13 cellular contexts compared by ENCODE assay signal in genomic region chr10:90560331-90560730, GRCh38.
DNase-seq lines count a peak whose midpoint lies in the region; ATAC-seq and TF ChIP-seq lines count a peak whose summit lies in the region.
"Had no signal": no experiment of that assay in that cellular context is flagged by ENCODE, and none has a peak within 500 bp of the region (broad histone marks: within the 10 kb centered on the region; RNA-seq: fewer than 3 reads in every experiment).

No MANE protein-coding gene starts in this region.

- DNase-seq in M059J (ENCODE audit: low read depth) (peak; percentile 52), SW480 (ENCODE audit: low spot score) (peak; percentile 4), fibroblast of peridontal ligament (ENCODE audit: extremely low read depth) (peak; percentile 23), smooth muscle cell (lab: John Stamatoyannopoulos, UW; ENCODE audit: unreplicated experiment) (no peak), left ventricle myocardium inferior (no peak), NCI-H1105 treated with DMSO at 0.1 percent for 48 hours (lab: John Stamatoyannopoulos, UW) (no peak), left lobe of liver (ENCODE audit: low spot score) (no peak)
- DNase-seq: Caco-2; CD8-positive, alpha-beta T cell; DMS53; GF-D8; IMR-90 had no signal

- ATAC-seq in left lobe of liver, result no peak
- ATAC-seq: A549; CD8-positive, alpha-beta T cell had no signal

- no peak overlapping the region for H3K9ac ChIP-seq in smooth muscle cell (ENCODE audit: low read depth)

- H3K4me1 ChIP-seq in smooth muscle cell (ENCODE audit: low read depth), result peaks cover 6% of the 10 kb centered on the region
- H3K4me1 ChIP-seq in left ventricle myocardium inferior, result no peaks in the 10 kb centered on the region
- H3K4me1 ChIP-seq: A549, Caco-2 had no signal

- H3K27me3 ChIP-seq in smooth muscle cell (ENCODE audit: low read depth) (no peaks in the 10 kb centered on the region), left ventricle myocardium inferior (ENCODE audit: low read depth) (no peaks in the 10 kb centered on the region)

- intact Hi-C loops in left ventricle myocardium inferior (cut with micrococcal nuclease), result no loop called here

- no peak overlapping the region for H3K4me3 ChIP-seq in smooth muscle cell
- H3K4me3 ChIP-seq in left ventricle myocardium inferior, result no peak overlapping the region
- H3K4me3 ChIP-seq: A549 had no signal

- WGBS in smooth muscle cell (ENCODE audit: low lambda C conversion rate), result 25% methylated on average over 2 of the region's 2 CpGs

- H3K9me3 ChIP-seq in smooth muscle cell (replicated peaks; ENCODE audit: low read depth) (peaks cover 4% of the 10 kb centered on the region), left ventricle myocardium inferior (replicated peaks) (peaks cover 39% of the 10 kb centered on the region)
- H3K9me3 ChIP-seq: A549 had no signal

- peaks cover 27% of the 10 kb centered on the region for H3F3A ChIP-seq in smooth muscle cell (ENCODE audit: low read depth)

- peak overlapping the region; percentile 57 for H3K4me2 ChIP-seq in smooth muscle cell
- H3K4me2 ChIP-seq: A549 had no signal

- H3K36me3 ChIP-seq in smooth muscle cell (ENCODE audit: low read depth) (peaks cover 6% of the 10 kb centered on the region), left ventricle myocardium inferior (no peaks in the 10 kb centered on the region)

- TF ChIP-seq CTCF in smooth muscle cell (IDR thresholded peaks at IDR 0.05; ENCODE audit: borderline replicate concordance, insufficient read depth, poor library complexity, severe bottlenecking) (no peak), left ventricle myocardium inferior (IDR thresholded peaks at IDR 0.05; ENCODE audit: borderline replicate concordance) (no peak)

- peak overlapping the region; percentile 40 for H3K27ac ChIP-seq in smooth muscle cell (ENCODE audit: low read depth)
- no peak overlapping the region for H3K27ac ChIP-seq in left ventricle myocardium inferior (replicated peaks)
- H3K27ac ChIP-seq: A549 had no signal

- H2AFZ ChIP-seq in smooth muscle cell (ENCODE audit: low read depth), result no peak overlapping the region

- no peaks in the 10 kb centered on the region for H3K79me2 ChIP-seq in smooth muscle cell (ENCODE audit: low read depth)

- H4K20me1 ChIP-seq in smooth muscle cell (ENCODE audit: low read depth), result no peaks in the 10 kb centered on the region

Comparison
In these comparisons a context has a peak if more than half of its experiments do, and no peak if none do; other contexts are left out.
1. DNase-seq: peak in M059J (single experiment), SW480 (single experiment) and fibroblast of peridontal ligament (single experiment); none in smooth muscle cell (single experiment), left ventricle myocardium inferior (single experiment), NCI-H1105 treated with DMSO at 0.1 percent for 48 hours (single experiment) and left lobe of liver (single experiment).